Comparison of ENCODE assay signal across 8 cellular contexts in genomic region chr10:17512341-17513001, GRCh38. TPM values are rescaled to one million over a fixed set of nuclear protein-coding genes. Genes with fewer than 3 reads are reported as not detected.
DNase-seq lines count a peak whose midpoint lies in the region; ATAC-seq and TF ChIP-seq lines count a peak whose summit lies in the region.

No MANE protein-coding gene starts in this region.

- CTCF ChIA-PET in CD8-positive, alpha-beta memory T cell (lab: Charles Lee) = no interaction called here

- no peak for TF ChIP-seq CTCF in GM13976 (IDR thresholded peaks at IDR 0.05; ENCODE audit: borderline replicate concordance, control extremely low read depth, extremely low read depth, insufficient read depth, missing control alignments)

- peaks cover 30% of the 10 kb centered on the region for H3K4me1 ChIP-seq in CD8-positive, alpha-beta memory T cell (ENCODE audit: insufficient read depth, low read length)

- DNase-seq in CD8-positive, alpha-beta memory T cell = no peak
- DNase-seq in LoVo (ENCODE audit: low spot score) (peak; percentile 90), dermis microvascular lymphatic vessel endothelial cell (ENCODE audit: low read depth in 2 of 2) (peak; percentile 54 to 98), myocyte (ENCODE audit: low read depth) (peak; percentile 89), GM13976 (ENCODE audit: low spot score) (no peak), epidermal melanocyte (ENCODE audit: insufficient read length, low spot score) (no peak), DMS79 treated with DMSO at 0.1 percent for 48 hours (lab: John Stamatoyannopoulos, UW) (no peak)

- ATAC-seq in activated CD4-positive, CD25-positive, alpha-beta regulatory T cell treated with anti-CD3 and anti-CD28 coated beads, Interleukin-2, amount 50 U/mL, for 24 hours = no peak

- H3K9me3 Mint-ChIP-seq in CD8-positive, alpha-beta memory T cell = peaks cover 0 to 4% (median 0%) of the 10 kb centered on the region in 5 donors

- H3K36me3 Mint-ChIP-seq in CD8-positive, alpha-beta memory T cell = peaks cover 0 to 7% (median 0%) of the 10 kb centered on the region in 3 donors

- H3K27ac Mint-ChIP-seq in CD8-positive, alpha-beta memory T cell = peak overlapping the region in 7 of 8 donors; percentile 5 to 85 (median 51)

- H3K27ac ChIP-seq in CD8-positive, alpha-beta memory T cell (ENCODE audit: low read depth, low read length) = no peak overlapping the region

- in situ Hi-C loops in GM13976 (cut with MboI; ENCODE audit: low sequenced_read_pairs, unreplicated experiment) = no loop called here

- peaks cover 38 to 52% (median 50%) of the 10 kb centered on the region in 3 donors for H3K4me1 Mint-ChIP-seq in CD8-positive, alpha-beta memory T cell

- peaks cover 0 to 2% of the 10 kb centered on the region in 2 donors for H3K27me3 Mint-ChIP-seq in CD8-positive, alpha-beta memory T cell

- H3K4me3 Mint-ChIP-seq in CD8-positive, alpha-beta memory T cell = no peak overlapping the region

- no peak overlapping the region for H3K4me3 ChIP-seq in CD8-positive, alpha-beta memory T cell (ENCODE audit: low read length)

- H3K27me3 ChIP-seq in CD8-positive, alpha-beta memory T cell (ENCODE audit: insufficient read depth, low read length, poor library complexity, severe bottlenecking) = no peaks in the 10 kb centered on the region

- POLR2A ChIA-PET in CD8-positive, alpha-beta memory T cell (lab: Charles Lee) = no interaction called here

- no peaks in the 10 kb centered on the region for H3K36me3 ChIP-seq in CD8-positive, alpha-beta memory T cell (ENCODE audit: insufficient read depth, low read length)

- H3K9me3 ChIP-seq in CD8-positive, alpha-beta memory T cell (ENCODE audit: low read length) = no peaks in the 10 kb centered on the region

RNA-seq across cellular contexts. Expression of gene ST8SIA6, which starts 58.1 kb away (rescaled TPM):
- total RNA-seq in CD8-positive, alpha-beta memory T cell = not detected
- 1.9 TPM for polyA plus RNA-seq in CD8-positive, alpha-beta memory T cell
- total RNA-seq in dermis microvascular lymphatic vessel endothelial cell (0.13 and 0.25 TPM in 2 replicates), myocyte (0.47 TPM in 1 of 2 replicates, not detected in the other)
- 0.06 TPM for polyA plus RNA-seq in myocyte (2012)

Comparison
In these comparisons a context has a peak if more than half of its experiments do, and no peak if none do; other contexts are left out.
1. DNase-seq: peak in LoVo (single experiment), dermis microvascular lymphatic vessel endothelial cell (2 of 2) and myocyte (single experiment); none in CD8-positive, alpha-beta memory T cell (0 of 5), GM13976 (single experiment), epidermal melanocyte (single experiment) and DMS79 treated with DMSO at 0.1 percent for 48 hours (single experiment).